ENCODE assay signal across 9 cellular contexts in the genomic region with DNA sequence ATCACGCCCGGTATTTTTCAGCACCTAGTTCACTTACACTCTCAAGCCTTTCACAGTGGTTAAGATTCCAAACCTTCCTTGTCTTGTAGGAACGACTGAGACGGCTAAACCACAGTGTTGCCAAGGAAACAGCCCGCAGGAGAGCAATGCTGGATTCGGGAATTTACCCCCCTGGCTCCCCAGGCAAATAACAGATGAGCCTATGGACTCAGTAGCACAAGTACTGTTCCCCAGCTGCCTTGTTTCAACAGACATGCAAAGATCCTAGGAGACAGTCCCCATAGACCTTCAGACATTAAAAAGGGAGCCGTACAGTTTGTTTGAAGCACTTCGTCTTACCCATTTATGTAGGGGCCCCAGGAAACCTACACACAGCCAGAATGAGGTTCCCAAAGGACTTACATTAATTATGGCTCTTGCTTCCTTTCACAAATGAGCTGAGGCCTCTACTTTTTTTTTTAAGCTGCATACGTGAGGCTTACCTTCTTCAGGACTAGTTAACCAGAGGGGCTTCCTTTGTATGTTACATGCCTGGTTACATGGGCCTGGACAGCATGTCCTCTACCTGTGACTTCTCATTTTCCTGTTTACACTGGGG. TPM values are rescaled to one million over a fixed set of nuclear protein-coding genes. Genes with fewer than 3 reads are reported as not detected.
A peak's percentile ranks its signal among the peaks of the same experiment; 100 is the strongest.
DNase-seq lines count a peak whose midpoint lies in the region; ATAC-seq and TF ChIP-seq lines count a peak whose summit lies in the region.
"Had no signal": no experiment of that assay in that cellular context is flagged by ENCODE, and none has a peak within 500 bp of the region (broad histone marks: within the 10 kb centered on the region; RNA-seq: fewer than 3 reads in every experiment).

No MANE protein-coding gene starts in this region.

- no peak overlapping the region for H2BK5ac ChIP-seq in H9 (ENCODE audit: insufficient read length, low read length)

- no peaks in the 10 kb centered on the region for H3K27me3 ChIP-seq in CD8-positive, alpha-beta T cell (ENCODE audit: insufficient read depth, low read length)
- no peaks in the 10 kb centered on the region for H3K27me3 ChIP-seq in H9 (ENCODE audit: insufficient read depth, low read length)
- H3K27me3 ChIP-seq in naive thymus-derived CD4-positive, alpha-beta T cell (ENCODE audit: control insufficient read depth in 2 of 2, insufficient read depth in 2 of 2, low read length in 2 of 2): no peaks in the 10 kb centered on the region

- intact Hi-C loops in CD8-positive, alpha-beta T cell (cut with DNase I, micrococcal nuclease): no loop called here
- intact Hi-C loops in naive thymus-derived CD4-positive, alpha-beta T cell (cut with micrococcal nuclease): no loop called here

- no peaks in the 10 kb centered on the region for H4K20me1 ChIP-seq in H9 (ENCODE audit: control insufficient read depth, insufficient read depth, insufficient read length)

- no peak overlapping the region for H4K91ac ChIP-seq in H9 (ENCODE audit: insufficient read length, low read depth, low read length)

- no peaks in the 10 kb centered on the region for H3K9me3 ChIP-seq in CD8-positive, alpha-beta T cell (ENCODE audit: low read length)
- H3K9me3 ChIP-seq in H9 (ENCODE audit: control insufficient read depth, low read depth, low read length): no peaks in the 10 kb centered on the region
- H3K9me3 ChIP-seq in naive thymus-derived CD4-positive, alpha-beta T cell (ENCODE audit: control insufficient read depth in 2 of 3, low read length in 3 of 3): no peaks in the 10 kb centered on the region

- peaks cover 12% of the 10 kb centered on the region for H3K4me1 ChIP-seq in CD8-positive, alpha-beta T cell (ENCODE audit: insufficient read depth, low read length)
- H3K4me1 ChIP-seq in H9 (ENCODE audit: insufficient read depth, low read length): 0 out of 2 replicates have a peak, but pooled peaks cover 2% of the 10 kb centered on the region
- H3K4me1 ChIP-seq in naive thymus-derived CD4-positive, alpha-beta T cell (ENCODE audit: control insufficient read depth in 2 of 2, insufficient read depth in 2 of 2, low read length in 2 of 2): peaks cover 9 to 13% of the 10 kb centered on the region in 2 donors

- H2BK120ac ChIP-seq in H9 (ENCODE audit: low read depth, low read length, poor library complexity, severe bottlenecking): no peak overlapping the region

- H3K4ac ChIP-seq in H9 (ENCODE audit: low read depth, low read length): no peak overlapping the region

- POLR2A ChIA-PET in CD8-positive, alpha-beta T cell (lab: Charles Lee): no interaction called here
- POLR2A ChIA-PET in naive thymus-derived CD4-positive, alpha-beta T cell (lab: Charles Lee): interaction anchor here (0.6 to 4.2 kb wide), 4 partner anchors 9 to 28 kb away, joined by 5 to 38 read pairs (median 6); a partner anchor contains a TSS

- no peak overlapping the region for H4K5ac ChIP-seq in H9 (ENCODE audit: insufficient read length, low read depth, low read length)

- peaks cover 5% of the 10 kb centered on the region for H3K23me2 ChIP-seq in H9 (ENCODE audit: insufficient read length, low read depth, low read length, poor library complexity, severe bottlenecking)

- H3K4me1 Mint-ChIP-seq in CD8-positive, alpha-beta T cell (ENCODE audit: low read depth): peaks cover 14% of the 10 kb centered on the region
- peaks cover 9% of the 10 kb centered on the region in 2 experiments for H3K4me1 Mint-ChIP-seq in H9
- peaks cover 21% of the 10 kb centered on the region for H3K4me1 Mint-ChIP-seq in activated naive CD8-positive, alpha-beta T cell treated with anti-CD3 and anti-CD28 coated beads for 36 hours
- H3K4me1 Mint-ChIP-seq in naive thymus-derived CD4-positive, alpha-beta T cell: peaks cover 8 to 26% (median 17%) of the 10 kb centered on the region in 7 donors

- no peak overlapping the region for H2AFZ ChIP-seq in H9 (ENCODE audit: low read length)

- no peak overlapping the region for H3K14ac ChIP-seq in H9 (ENCODE audit: insufficient read depth, low read length)

- H2BK15ac ChIP-seq in H9 (ENCODE audit: low read depth, low read length): no peak overlapping the region

- no peak overlapping the region for H3K18ac ChIP-seq in H9 (ENCODE audit: insufficient read length, low read depth, low read length)

- H3K4me3 Mint-ChIP-seq in CD8-positive, alpha-beta T cell: peak overlapping the region; percentile 11
- H3K4me3 Mint-ChIP-seq in H9: peak overlapping the region in 1 of 2 experiments; percentile 8; a peak in 1 of 5 replicates
- H3K4me3 Mint-ChIP-seq in activated naive CD8-positive, alpha-beta T cell treated with anti-CD3 and anti-CD28 coated beads for 36 hours: no peak overlapping the region
- peak overlapping the region in 7 of 10 donors; percentile 12 to 67 (median 36) for H3K4me3 Mint-ChIP-seq in naive thymus-derived CD4-positive, alpha-beta T cell

- H3K4me3 ChIP-seq in CD8-positive, alpha-beta T cell (ENCODE audit: low read depth, low read length): no peak overlapping the region
- no peak overlapping the region for H3K4me3 ChIP-seq in naive thymus-derived CD4-positive, alpha-beta T cell (ENCODE audit: low read length)

- no peak for ATAC-seq in CD8-positive, alpha-beta T cell
- ATAC-seq in naive thymus-derived CD4-positive, alpha-beta T cell: no peak
- ATAC-seq in GM18861 (IDR thresholded peaks at IDR 0.05; ENCODE audit: unreplicated experiment): no peak
- ATAC-seq in GM18870 (IDR thresholded peaks at IDR 0.05; ENCODE audit: unreplicated experiment): no peak

- H2BK20ac ChIP-seq in H9 (ENCODE audit: low read depth, low read length, poor library complexity, severe bottlenecking): no peak overlapping the region

- CTCF ChIA-PET in CD8-positive, alpha-beta T cell (lab: Charles Lee): no interaction called here
- CTCF ChIA-PET in naive thymus-derived CD4-positive, alpha-beta T cell (lab: Charles Lee): no interaction called here

- no peak overlapping the region for H3K23ac ChIP-seq in H9 (ENCODE audit: insufficient read length, low read depth, low read length)

- no peak for TF ChIP-seq CTCF in CD8-positive, alpha-beta T cell (IDR thresholded peaks at IDR 0.05)
- no peak for TF ChIP-seq CTCF in H9 (conservative IDR thresholded peaks at IDR 0.05)

- WGBS in H9 (ENCODE audit: extremely low coverage, insufficient read length, low lambda C conversion rate): no CpG with 5 or more reads among the region's 9 CpGs

- H3K36me3 Mint-ChIP-seq in CD8-positive, alpha-beta T cell: peaks cover 62% of the 10 kb centered on the region
- peaks cover 26 to 60% (median 36%) of the 10 kb centered on the region in 3 experiments for H3K36me3 Mint-ChIP-seq in H9 (ENCODE audit: insufficient read depth in 1 of 3, low read depth in 3 of 3)
- H3K36me3 Mint-ChIP-seq in activated naive CD8-positive, alpha-beta T cell treated with anti-CD3 and anti-CD28 coated beads for 36 hours: peaks cover 29% of the 10 kb centered on the region
- H3K36me3 Mint-ChIP-seq in naive thymus-derived CD4-positive, alpha-beta T cell: peaks cover 14 to 36% (median 26%) of the 10 kb centered on the region in 5 donors

- peaks cover 48% of the 10 kb centered on the region for H3K36me3 ChIP-seq in CD8-positive, alpha-beta T cell (ENCODE audit: insufficient read depth, low read length)
- H3K36me3 ChIP-seq in naive thymus-derived CD4-positive, alpha-beta T cell (ENCODE audit: control insufficient read depth in 2 of 3, insufficient read depth in 3 of 3, low read length in 3 of 3): peaks cover 41 to 62% (median 47%) of the 10 kb centered on the region in 3 experiments

- no peaks in the 10 kb centered on the region for H3K27me3 Mint-ChIP-seq in CD8-positive, alpha-beta T cell (ENCODE audit: low read depth)
- no peaks in the 10 kb centered on the region for H3K27me3 Mint-ChIP-seq in H9 (ENCODE audit: low read depth)
- no peaks in the 10 kb centered on the region for H3K27me3 Mint-ChIP-seq in activated naive CD8-positive, alpha-beta T cell treated with anti-CD3 and anti-CD28 coated beads for 36 hours
- no peaks in the 10 kb centered on the region for H3K27me3 Mint-ChIP-seq in naive thymus-derived CD4-positive, alpha-beta T cell

- DNase-seq in CD8-positive, alpha-beta T cell: no peak
- DNase-seq in H9 (no peak), NCI-H146 treated with DMSO at 0.1 percent for 48 hours (lab: John Stamatoyannopoulos, UW; ENCODE audit: unreplicated experiment) (no peak)
- DNase-seq in activated naive CD8-positive, alpha-beta T cell treated with anti-CD3 and anti-CD28 coated beads for 36 hours: no peak
- no peak for DNase-seq in naive thymus-derived CD4-positive, alpha-beta T cell
- DNase-seq: NCI-H1092 treated with DMSO at 0.1 percent for 48 hours had no signal

- H3K9ac ChIP-seq in H9 (ENCODE audit: extremely low read depth, insufficient read length, low read length): no peak overlapping the region

- H3K27ac Mint-ChIP-seq in CD8-positive, alpha-beta T cell: no peak overlapping the region
- peak overlapping the region; percentile 65 to 93 (median 76); a peak in 5 of 7 replicates for H3K27ac Mint-ChIP-seq in H9
- peak overlapping the region; percentile 66 for H3K27ac Mint-ChIP-seq in activated naive CD8-positive, alpha-beta T cell treated with anti-CD3 and anti-CD28 coated beads for 36 hours
- peak overlapping the region in 7 of 9 donors; percentile 23 to 72 (median 45) for H3K27ac Mint-ChIP-seq in naive thymus-derived CD4-positive, alpha-beta T cell

- no peaks in the 10 kb centered on the region for H3K9me3 Mint-ChIP-seq in CD8-positive, alpha-beta T cell
- H3K9me3 Mint-ChIP-seq in H9: no peaks in the 10 kb centered on the region; a peak in 1 of 5 replicates
- H3K9me3 Mint-ChIP-seq in activated naive CD8-positive, alpha-beta T cell treated with anti-CD3 and anti-CD28 coated beads for 36 hours: no peaks in the 10 kb centered on the region
- H3K9me3 Mint-ChIP-seq in naive thymus-derived CD4-positive, alpha-beta T cell: no peaks in the 10 kb centered on the region

- no peak overlapping the region for H3T11ph ChIP-seq in H9 (ENCODE audit: low read length)

- no peak overlapping the region for H4K8ac ChIP-seq in H9 (replicated peaks; ENCODE audit: insufficient read length, low read depth, low read length)

- H3K27ac ChIP-seq in CD8-positive, alpha-beta T cell (ENCODE audit: low read depth, low read length): no peak overlapping the region
- H3K27ac ChIP-seq in H9 (ENCODE audit: insufficient read length, low read depth, low read length): no peak overlapping the region
- peak overlapping the region; percentile 4 for H3K27ac ChIP-seq in naive thymus-derived CD4-positive, alpha-beta T cell (ENCODE audit: low read depth, low read length)
- H3K27ac ChIP-seq: VCaP had no signal

- no peak overlapping the region for H2AK5ac ChIP-seq in H9 (ENCODE audit: insufficient read length, low read length)

- H3K79me1 ChIP-seq in H9 (ENCODE audit: insufficient read depth, low read depth, low read length, poor library complexity, severe bottlenecking): peaks cover 5% of the 10 kb centered on the region

- no peaks in the 10 kb centered on the region; the same call in 1 of the 2 replicates for H3K79me2 ChIP-seq in H9 (ENCODE audit: insufficient read depth, low read length)

- H3K4me2 ChIP-seq in H9 (ENCODE audit: insufficient read depth, insufficient read length, low read length): no peak overlapping the region

- no peak overlapping the region for H3K56ac ChIP-seq in H9 (ENCODE audit: insufficient read length, low read depth, low read length)

- no peak overlapping the region for H2BK12ac ChIP-seq in H9 (ENCODE audit: insufficient read length, low read depth, low read length)

RNA-seq across cellular contexts. Expression of a gene that starts 2.7 kb away (rescaled TPM):
- total RNA-seq in CD8-positive, alpha-beta T cell: 1 to 10 TPM; 6.1 to 6.5 TPM
- 29.0 and 29.5 TPM in 2 replicates for total RNA-seq in H9 (2021)
- 10 to 100 TPM; 32.9 to 34.7 TPM for total RNA-seq in activated naive CD8-positive, alpha-beta T cell treated with anti-CD3 and anti-CD28 coated beads for 36 hours
- 10 to 100 TPM; 10.2 to 43.5 (median 29.8) TPM for total RNA-seq in naive thymus-derived CD4-positive, alpha-beta T cell
- 10 to 100 TPM; 77.3 to 84.5 TPM for polyA plus RNA-seq in naive thymus-derived CD4-positive, alpha-beta T cell

RNA-seq across cellular contexts. Expression of a gene that starts 9.6 kb away (rescaled TPM):
- total RNA-seq in CD8-positive, alpha-beta T cell: 100 to 1,000 TPM; 150 to 156 TPM
- 357 and 362 TPM in 2 replicates for total RNA-seq in H9 (2021)
- 100 to 1,000 TPM; 419 to 431 TPM for total RNA-seq in activated naive CD8-positive, alpha-beta T cell treated with anti-CD3 and anti-CD28 coated beads for 36 hours
- total RNA-seq in naive thymus-derived CD4-positive, alpha-beta T cell: 100 to 1,000 TPM in 3 of 5 experiments, 10 to 100 TPM in 2; 83.6 to 177 (median 113) TPM
- 100 to 1,000 TPM; 147 to 166 TPM for polyA plus RNA-seq in naive thymus-derived CD4-positive, alpha-beta T cell

RNA-seq across cellular contexts. Expression of a gene that starts 17.3 kb away (rescaled TPM):
- total RNA-seq in CD8-positive, alpha-beta T cell: not detected
- 8.6 and 8.9 TPM in 2 replicates for total RNA-seq in H9 (2021)
- total RNA-seq in activated naive CD8-positive, alpha-beta T cell treated with anti-CD3 and anti-CD28 coated beads for 36 hours: under 1 TPM in 1 of 2 experiments, not detected in 1; 0.06 TPM
- not detected for total RNA-seq in naive thymus-derived CD4-positive, alpha-beta T cell
- not detected for polyA plus RNA-seq in naive thymus-derived CD4-positive, alpha-beta T cell

RNA-seq across cellular contexts. Expression of a gene that starts 27.3 kb away (rescaled TPM):
- 10 to 100 TPM; 79.1 to 81.2 TPM for total RNA-seq in CD8-positive, alpha-beta T cell
- total RNA-seq in H9 (2021): 126 and 129 TPM in 2 replicates
- total RNA-seq in activated naive CD8-positive, alpha-beta T cell treated with anti-CD3 and anti-CD28 coated beads for 36 hours: 10 to 100 TPM; 94.3 to 98.1 TPM
- total RNA-seq in naive thymus-derived CD4-positive, alpha-beta T cell: 100 to 1,000 TPM in 4 of 5 experiments, 10 to 100 TPM in 1; 85.2 to 143 (median 116) TPM
- polyA plus RNA-seq in naive thymus-derived CD4-positive, alpha-beta T cell: 10 to 100 TPM; 57.4 to 95.7 TPM

RNA-seq across cellular contexts. Expression of a gene that starts 33.0 kb away (rescaled TPM):
- not detected for total RNA-seq in CD8-positive, alpha-beta T cell
- 1.1 TPM in 1 of 2 replicates, not detected in the other for total RNA-seq in H9 (2021)
- not detected for total RNA-seq in activated naive CD8-positive, alpha-beta T cell treated with anti-CD3 and anti-CD28 coated beads for 36 hours
- not detected for total RNA-seq in naive thymus-derived CD4-positive, alpha-beta T cell
- not detected for polyA plus RNA-seq in naive thymus-derived CD4-positive, alpha-beta T cell
